In the genomic region with DNA sequence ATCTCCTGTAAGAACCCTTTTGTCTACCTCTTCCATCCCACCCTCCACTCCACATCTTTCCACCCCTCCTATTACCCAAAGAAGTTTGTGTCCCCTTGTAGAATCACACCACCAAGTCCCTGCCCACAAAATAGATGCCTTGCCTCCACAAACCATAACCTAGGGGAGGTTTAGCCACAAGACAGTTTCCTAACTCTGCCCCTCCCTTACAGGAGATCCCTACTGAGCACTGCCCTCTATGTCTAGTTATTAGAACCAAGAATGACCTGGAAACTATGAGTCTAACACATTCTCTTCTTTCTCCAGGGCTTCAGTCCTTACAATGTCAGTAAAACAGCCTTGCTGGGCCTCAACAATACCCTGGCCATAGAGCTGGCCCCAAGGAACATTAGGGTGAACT, we compare ENCODE assay signal across 1 cellular context. TPM values are rescaled to one million over a fixed set of nuclear protein-coding genes. Genes with fewer than 3 reads are reported as not detected.
"Had no signal": no experiment of that assay in that cellular context is flagged by ENCODE, and none has a peak within 500 bp of the region (broad histone marks: within the 10 kb centered on the region; RNA-seq: fewer than 3 reads in every experiment).

No MANE protein-coding gene starts in this region.

RNA-seq across cellular contexts. Expression of a gene that starts 50.7 kb away (rescaled TPM):
- total RNA-seq: MCF 10A had no signal
